21 cellular contexts compared by ENCODE assay signal in the genomic region with DNA sequence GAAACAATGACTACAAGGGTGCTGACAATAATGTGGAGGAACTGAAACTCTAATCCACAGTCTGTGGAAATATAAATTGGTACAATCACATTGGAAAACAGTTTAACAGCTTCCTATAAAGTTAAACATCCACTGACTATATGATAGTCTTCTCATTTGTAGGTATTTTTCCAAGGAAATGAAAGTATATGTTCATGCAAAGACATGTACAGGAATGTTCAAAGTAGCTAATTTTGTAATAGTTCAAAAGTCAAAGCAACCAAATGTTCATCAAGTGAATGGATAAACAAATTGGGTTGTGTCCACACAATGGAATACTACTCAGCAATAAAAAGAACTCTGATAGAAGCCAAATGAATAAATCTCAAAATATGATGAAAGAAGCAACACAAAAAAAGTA.
"Had no signal": no experiment of that assay in that cellular context is flagged by ENCODE, and none has a peak within 500 bp of the region (broad histone marks: within the 10 kb centered on the region; RNA-seq: fewer than 3 reads in every experiment).

No MANE protein-coding gene starts in this region.

- H3K4me1 Mint-ChIP-seq: natural killer cell had no signal

- H3K27ac ChIP-seq: hepatocyte, neural progenitor cell, pancreas, stomach, thoracic aorta, transverse colon had no signal

- H3K9me3 Mint-ChIP-seq: dendritic cell treated with granulocyte-macrophage colony-stimulating factor and Interleukin-4, amounts not matched to agents 40 ng/mL and 50 ng/mL, for 4 days; neural progenitor cell had no signal

- H3K27ac Mint-ChIP-seq: dendritic cell treated with granulocyte-macrophage colony-stimulating factor and Interleukin-4, amounts not matched to agents 40 ng/mL and 50 ng/mL, for 4 days; effector memory CD8-positive, alpha-beta T cell; natural killer cell; neural progenitor cell; progenitor cell of endocrine pancreas had no signal

- H3K27me3 Mint-ChIP-seq: dendritic cell treated with granulocyte-macrophage colony-stimulating factor and Interleukin-4, amounts not matched to agents 40 ng/mL and 50 ng/mL, for 4 days; effector memory CD8-positive, alpha-beta T cell; progenitor cell of endocrine pancreas had no signal

- H3K79me2 ChIP-seq: hepatocyte had no signal

- H3K4me3 Mint-ChIP-seq: dendritic cell treated with granulocyte-macrophage colony-stimulating factor and Interleukin-4, amounts not matched to agents 40 ng/mL and 50 ng/mL, for 4 days; effector memory CD8-positive, alpha-beta T cell; natural killer cell; neural progenitor cell had no signal

- H3K36me3 ChIP-seq: neural progenitor cell, pancreas, stomach, thoracic aorta, transverse colon had no signal

- H3K9me3 ChIP-seq: pancreas, stomach, thoracic aorta, transverse colon had no signal

- H3K27me3 ChIP-seq: hepatocyte, neural progenitor cell, pancreas, stomach, transverse colon had no signal

- FAIRE-seq: colon, pancreas, small intestine had no signal

- H3K4me3 ChIP-seq: hepatocyte, neural progenitor cell, pancreas, stomach, thoracic aorta, transverse colon had no signal

- H3K36me3 Mint-ChIP-seq: natural killer cell, neural progenitor cell had no signal

- H2AFZ ChIP-seq: hepatocyte, neural progenitor cell had no signal

- H3K4me1 ChIP-seq: neural progenitor cell, pancreas had no signal

- H3K9ac ChIP-seq: neural progenitor cell had no signal

- DNase-seq: effector memory CD8-positive, alpha-beta T cell; erythroblast; foreskin melanocyte; head of caudate nucleus; natural killer cell; nucleus accumbens; pancreas; right cardiac atrium; small intestine; stimulated activated CD4-positive, alpha-beta T cell treated with anti-CD3 and anti-CD28 coated beads, Interleukin-12 subunit alpha, Interleukin-12 subunit beta, amount 100 ng/mL, for 4 hours; stimulated activated naive CD4-positive, alpha-beta T cell; stomach; substantia nigra; transverse colon had no signal

- H3K4me2 ChIP-seq: hepatocyte, neural progenitor cell had no signal

- ATAC-seq: effector memory CD8-positive, alpha-beta T cell; left lobe of liver; natural killer cell; pancreas; right cardiac atrium had no signal
